In genomic region chrX:19679787-19680186, GRCh38 we compare ENCODE assay signal across 23 cellular contexts.
DNase-seq lines count a peak whose midpoint lies in the region; ATAC-seq and TF ChIP-seq lines count a peak whose summit lies in the region.
"Had no signal": no experiment of that assay in that cellular context is flagged by ENCODE, and none has a peak within 500 bp of the region (broad histone marks: within the 10 kb centered on the region; RNA-seq: fewer than 3 reads in every experiment).

No MANE protein-coding gene starts in this region.

- no peaks in the 10 kb centered on the region for H3K9me3 ChIP-seq in CD8-positive, alpha-beta T cell (ENCODE audit: low read length)
- H3K9me3 ChIP-seq in naive thymus-derived CD4-positive, alpha-beta T cell (ENCODE audit: control insufficient read depth in 2 of 3, low read length in 3 of 3): no peaks in the 10 kb centered on the region
- H3K9me3 ChIP-seq: adrenal gland, Caco-2, SK-N-SH, tibial artery had no signal

- POLR2A ChIA-PET in activated CD8-positive, alpha-beta T cell treated with anti-CD3 and anti-CD28 coated beads for 36 hours (lab: Charles Lee): no interaction called here
- POLR2A ChIA-PET in activated CD8-positive, alpha-beta T cell treated with anti-CD3 and anti-CD28 coated beads, Interleukin-2, amount 10 ng/mL, durations not matched to agents 7 days and 5 days (lab: Charles Lee): no interaction called here
- POLR2A ChIA-PET in CD8-positive, alpha-beta T cell (lab: Charles Lee): no interaction called here
- POLR2A ChIA-PET in naive thymus-derived CD4-positive, alpha-beta T cell (lab: Charles Lee): no interaction called here

- DNase-seq in activated CD8-positive, alpha-beta T cell treated with anti-CD3 and anti-CD28 coated beads for 36 hours: no peak
- DNase-seq in activated CD8-positive, alpha-beta T cell treated with anti-CD3 and anti-CD28 coated beads, Interleukin-2, amount 10 ng/mL, durations not matched to agents 7 days and 5 days: no peak
- DNase-seq in CD8-positive, alpha-beta T cell: no peak
- no peak for DNase-seq in naive thymus-derived CD4-positive, alpha-beta T cell
- DNase-seq in NCI-H1048 (lab: John Stamatoyannopoulos, UW) (no peak), AG08395 (ENCODE audit: low spot score) (no peak)
- DNase-seq: adrenal gland, DMS79 treated with DMSO at 0.1 percent for 48 hours, H9, left ventricle myocardium superior, MM.1S, NCI-H2029 treated with DMSO at 0.1 percent for 48 hours, NCI-H226, SK-N-SH, tibial artery had no signal

- no peak overlapping the region for H3K27ac ChIP-seq in CD8-positive, alpha-beta T cell (ENCODE audit: low read depth, low read length)
- H3K27ac ChIP-seq in naive thymus-derived CD4-positive, alpha-beta T cell (ENCODE audit: low read depth, low read length): peak overlapping the region; percentile 53
- H3K27ac ChIP-seq: adrenal gland, skin epidermis, tibial artery had no signal

- H3K36me3 ChIP-seq in CD8-positive, alpha-beta T cell (ENCODE audit: insufficient read depth, low read length): peaks cover 14% of the 10 kb centered on the region
- peaks cover 0 to 14% (median 4%) of the 10 kb centered on the region in 3 experiments for H3K36me3 ChIP-seq in naive thymus-derived CD4-positive, alpha-beta T cell (ENCODE audit: control insufficient read depth in 2 of 3, insufficient read depth in 3 of 3, low read length in 3 of 3)
- H3K36me3 ChIP-seq: adrenal gland, tibial artery had no signal

- no peak overlapping the region for H3K4me3 ChIP-seq in CD8-positive, alpha-beta T cell (ENCODE audit: low read depth, low read length)
- no peak overlapping the region for H3K4me3 ChIP-seq in naive thymus-derived CD4-positive, alpha-beta T cell (ENCODE audit: low read length)
- H3K4me3 ChIP-seq: adrenal gland, K562, skin epidermis, tibial artery had no signal

- TF ChIP-seq CTCF in activated CD8-positive, alpha-beta T cell treated with anti-CD3 and anti-CD28 coated beads for 36 hours (IDR thresholded peaks at IDR 0.05): no peak
- no peak for TF ChIP-seq CTCF in CD8-positive, alpha-beta T cell (IDR thresholded peaks at IDR 0.05)

- H3K27me3 ChIP-seq in CD8-positive, alpha-beta T cell (ENCODE audit: insufficient read depth, low read length): no peaks in the 10 kb centered on the region
- H3K27me3 ChIP-seq in naive thymus-derived CD4-positive, alpha-beta T cell (ENCODE audit: control insufficient read depth in 2 of 2, insufficient read depth in 2 of 2, low read length in 2 of 2): no peaks in the 10 kb centered on the region
- H3K27me3 ChIP-seq: adrenal gland, tibial artery had no signal

- no peak overlapping the region for H3K4me3 Mint-ChIP-seq in activated CD8-positive, alpha-beta T cell treated with anti-CD3 and anti-CD28 coated beads for 36 hours
- H3K4me3 Mint-ChIP-seq in activated CD8-positive, alpha-beta T cell treated with anti-CD3 and anti-CD28 coated beads, Interleukin-2, amount 10 ng/mL, durations not matched to agents 7 days and 5 days: no peak overlapping the region
- H3K4me3 Mint-ChIP-seq in CD8-positive, alpha-beta T cell: no peak overlapping the region
- peak overlapping the region; percentile 74 for H3K4me3 Mint-ChIP-seq in activated T-helper 17 cell treated with anti-CD3 and anti-CD28 coated beads, Interleukin-2, amount 50 U/mL, for 72 hours
- H3K4me3 Mint-ChIP-seq in naive thymus-derived CD4-positive, alpha-beta T cell: peak overlapping the region in 2 of 10 donors; percentile 8 to 37
- H3K4me3 Mint-ChIP-seq: brain, H9, mesothelial cell of epicardium, nephron had no signal

- peaks cover 52% of the 10 kb centered on the region for H3K4me1 ChIP-seq in CD8-positive, alpha-beta T cell (ENCODE audit: insufficient read depth, low read length)
- H3K4me1 ChIP-seq in naive thymus-derived CD4-positive, alpha-beta T cell (ENCODE audit: control insufficient read depth in 2 of 2, insufficient read depth in 2 of 2, low read length in 2 of 2): peaks cover 30 to 37% of the 10 kb centered on the region in 2 donors

- no peaks in the 10 kb centered on the region for H3K27me3 Mint-ChIP-seq in activated CD8-positive, alpha-beta T cell treated with anti-CD3 and anti-CD28 coated beads for 36 hours
- H3K27me3 Mint-ChIP-seq in activated CD8-positive, alpha-beta T cell treated with anti-CD3 and anti-CD28 coated beads, Interleukin-2, amount 10 ng/mL, durations not matched to agents 7 days and 5 days (ENCODE audit: low read depth): no peaks in the 10 kb centered on the region
- H3K27me3 Mint-ChIP-seq in CD8-positive, alpha-beta T cell (ENCODE audit: low read depth): no peaks in the 10 kb centered on the region
- H3K27me3 Mint-ChIP-seq in activated T-helper 17 cell treated with anti-CD3 and anti-CD28 coated beads, Interleukin-2, amount 50 U/mL, for 72 hours: no peaks in the 10 kb centered on the region
- no peaks in the 10 kb centered on the region for H3K27me3 Mint-ChIP-seq in naive thymus-derived CD4-positive, alpha-beta T cell

- H3K27ac Mint-ChIP-seq in activated CD8-positive, alpha-beta T cell treated with anti-CD3 and anti-CD28 coated beads for 36 hours: peak overlapping the region; percentile 91
- H3K27ac Mint-ChIP-seq in activated CD8-positive, alpha-beta T cell treated with anti-CD3 and anti-CD28 coated beads, Interleukin-2, amount 10 ng/mL, durations not matched to agents 7 days and 5 days: no peak overlapping the region
- H3K27ac Mint-ChIP-seq in CD8-positive, alpha-beta T cell: peak overlapping the region; percentile 90
- H3K27ac Mint-ChIP-seq in activated T-helper 17 cell treated with anti-CD3 and anti-CD28 coated beads, Interleukin-2, amount 50 U/mL, for 72 hours: no peak overlapping the region
- H3K27ac Mint-ChIP-seq in naive thymus-derived CD4-positive, alpha-beta T cell: peak overlapping the region in 6 of 9 donors; percentile 67 to 91 (median 79)
- H3K27ac Mint-ChIP-seq: brain, H9, mesothelial cell of epicardium, nephron had no signal

- no peaks in the 10 kb centered on the region for H3K9me3 Mint-ChIP-seq in activated CD8-positive, alpha-beta T cell treated with anti-CD3 and anti-CD28 coated beads for 36 hours
- no peaks in the 10 kb centered on the region for H3K9me3 Mint-ChIP-seq in activated CD8-positive, alpha-beta T cell treated with anti-CD3 and anti-CD28 coated beads, Interleukin-2, amount 10 ng/mL, durations not matched to agents 7 days and 5 days (ENCODE audit: insufficient read depth)
- no peaks in the 10 kb centered on the region for H3K9me3 Mint-ChIP-seq in CD8-positive, alpha-beta T cell
- no peaks in the 10 kb centered on the region for H3K9me3 Mint-ChIP-seq in activated T-helper 17 cell treated with anti-CD3 and anti-CD28 coated beads, Interleukin-2, amount 50 U/mL, for 72 hours
- peaks cover 0 to 3% (median 0%) of the 10 kb centered on the region in 11 donors for H3K9me3 Mint-ChIP-seq in naive thymus-derived CD4-positive, alpha-beta T cell

- intact Hi-C loops in activated CD8-positive, alpha-beta T cell treated with anti-CD3 and anti-CD28 coated beads for 36 hours (cut with micrococcal nuclease): loop anchor here (10.0 kb wide), 3 partner anchors 65 to 115 kb away; no protein-coding TSS in a partner anchor
- intact Hi-C loops in CD8-positive, alpha-beta T cell (cut with DNase I, micrococcal nuclease): loop anchor here (2.0 to 5.0 kb wide), 4 partner anchors 15 to 208 kb away; partner anchors contain the start of gene SH3KBP1 (in 1 of the 2)
- intact Hi-C loops in naive thymus-derived CD4-positive, alpha-beta T cell (cut with micrococcal nuclease): loop anchor here (5.0 to 10.0 kb wide), 5 partner anchors 38 to 1255 kb away; partner anchors contain the start of gene CDKL5 (in 2 of the 2)

- H3K4me1 Mint-ChIP-seq in activated CD8-positive, alpha-beta T cell treated with anti-CD3 and anti-CD28 coated beads for 36 hours (ENCODE audit: low read depth): peaks cover 73% of the 10 kb centered on the region
- H3K4me1 Mint-ChIP-seq in activated CD8-positive, alpha-beta T cell treated with anti-CD3 and anti-CD28 coated beads, Interleukin-2, amount 10 ng/mL, durations not matched to agents 7 days and 5 days (ENCODE audit: low read depth): peaks cover 78% of the 10 kb centered on the region
- H3K4me1 Mint-ChIP-seq in CD8-positive, alpha-beta T cell (ENCODE audit: low read depth): peaks cover 72% of the 10 kb centered on the region
- peaks cover 53% of the 10 kb centered on the region for H3K4me1 Mint-ChIP-seq in activated T-helper 17 cell treated with anti-CD3 and anti-CD28 coated beads, Interleukin-2, amount 50 U/mL, for 72 hours
- H3K4me1 Mint-ChIP-seq in naive thymus-derived CD4-positive, alpha-beta T cell: peaks cover 42 to 78% (median 75%) of the 10 kb centered on the region in 7 donors

- H3K36me3 Mint-ChIP-seq in activated CD8-positive, alpha-beta T cell treated with anti-CD3 and anti-CD28 coated beads for 36 hours (ENCODE audit: low read depth): peaks cover 42% of the 10 kb centered on the region
- peaks cover 46% of the 10 kb centered on the region for H3K36me3 Mint-ChIP-seq in activated CD8-positive, alpha-beta T cell treated with anti-CD3 and anti-CD28 coated beads, Interleukin-2, amount 10 ng/mL, durations not matched to agents 7 days and 5 days (ENCODE audit: low read depth)
- H3K36me3 Mint-ChIP-seq in CD8-positive, alpha-beta T cell: peaks cover 47% of the 10 kb centered on the region
- peaks cover 40% of the 10 kb centered on the region for H3K36me3 Mint-ChIP-seq in activated T-helper 17 cell treated with anti-CD3 and anti-CD28 coated beads, Interleukin-2, amount 50 U/mL, for 72 hours (ENCODE audit: low read depth)
- peaks cover 5 to 39% (median 17%) of the 10 kb centered on the region in 5 donors for H3K36me3 Mint-ChIP-seq in naive thymus-derived CD4-positive, alpha-beta T cell

- no peak for ATAC-seq in activated CD8-positive, alpha-beta T cell treated with anti-CD3 and anti-CD28 coated beads for 36 hours
- no peak for ATAC-seq in activated CD8-positive, alpha-beta T cell treated with anti-CD3 and anti-CD28 coated beads, Interleukin-2, amount 10 ng/mL, durations not matched to agents 7 days and 5 days
- no peak for ATAC-seq in CD8-positive, alpha-beta T cell
- no peak for ATAC-seq in activated T-helper 17 cell treated with anti-CD3 and anti-CD28 coated beads, Interleukin-2, amount 50 U/mL, for 72 hours (replicated peaks)
- no peak for ATAC-seq in naive thymus-derived CD4-positive, alpha-beta T cell
- ATAC-seq in HG02763 (IDR thresholded peaks at IDR 0.05; ENCODE audit: unreplicated experiment): no peak
- ATAC-seq: K562, left ventricle myocardium superior had no signal

- CTCF ChIA-PET in activated CD8-positive, alpha-beta T cell treated with anti-CD3 and anti-CD28 coated beads for 36 hours (lab: Charles Lee): no interaction called here
- CTCF ChIA-PET in activated CD8-positive, alpha-beta T cell treated with anti-CD3 and anti-CD28 coated beads, Interleukin-2, amount 10 ng/mL, durations not matched to agents 7 days and 5 days (lab: Charles Lee): no interaction called here
- CTCF ChIA-PET in CD8-positive, alpha-beta T cell (lab: Charles Lee): interaction anchor here (1.0 kb wide), 1 partner anchor 208 kb away, joined by 3 read pairs; no protein-coding TSS in a partner anchor
- CTCF ChIA-PET in naive thymus-derived CD4-positive, alpha-beta T cell (lab: Charles Lee): no interaction called here

Comparison
In these comparisons a context has a peak if more than half of its experiments do, and no peak if none do; other contexts are left out.
1. H3K27ac Mint-ChIP-seq: peak in activated CD8-positive, alpha-beta T cell treated with anti-CD3 and anti-CD28 coated beads for 36 hours (single experiment), CD8-positive, alpha-beta T cell (single experiment) and naive thymus-derived CD4-positive, alpha-beta T cell (6 of 9); none in activated CD8-positive, alpha-beta T cell treated with anti-CD3 and anti-CD28 coated beads, Interleukin-2, amount 10 ng/mL, durations not matched to agents 7 days and 5 days (single experiment) and activated T-helper 17 cell treated with anti-CD3 and anti-CD28 coated beads, Interleukin-2, amount 50 U/mL, for 72 hours (single experiment).